ENCODE assay signal across 13 cellular contexts in genomic region chr18:48886520-48887293, GRCh38.
"Had no signal": no experiment of that assay in that cellular context is flagged by ENCODE, and none has a peak within 500 bp of the region (broad histone marks: within the 10 kb centered on the region; RNA-seq: fewer than 3 reads in every experiment).

No MANE protein-coding gene starts in this region.

- H3K36me3 Mint-ChIP-seq: activated CD8-positive, alpha-beta memory T cell treated with anti-CD3 and anti-CD28 coated beads, Interleukin-2, amount 10 ng/mL, durations not matched to agents 7 days and 5 days; naive thymus-derived CD4-positive, alpha-beta T cell had no signal

- H3K4me3 ChIP-seq: hepatocyte, mucosa of descending colon, right lobe of liver, SJCRH30, tibial nerve had no signal

- H3K27me3 ChIP-seq: hepatocyte, right lobe of liver, SJCRH30, tibial nerve had no signal

- H2AFZ ChIP-seq: hepatocyte had no signal

- H3K27ac ChIP-seq: right lobe of liver, SJCRH30, tibial nerve had no signal

- DNase-seq: activated CD4-positive, alpha-beta T cell treated with anti-CD3 and anti-CD28 coated beads, Interleukin-2, amount 50 U/mL, for 48 hours; activated CD8-positive, alpha-beta memory T cell treated with anti-CD3 and anti-CD28 coated beads, Interleukin-2, amount 10 ng/mL, durations not matched to agents 7 days and 5 days; activated gamma-delta T cell treated with Interleukin-2 at 50 U/mL for 16 hours; activated T-cell treated with anti-CD3 and anti-CD28 coated beads, Interleukin-2, amount 50 U/mL, for 1 hour; islet precursor cell; mucosa of descending colon; naive thymus-derived CD4-positive, alpha-beta T cell; occipital lobe; SJCRH30 had no signal

- H3K27me3 Mint-ChIP-seq: activated CD8-positive, alpha-beta memory T cell treated with anti-CD3 and anti-CD28 coated beads, Interleukin-2, amount 10 ng/mL, durations not matched to agents 7 days and 5 days had no signal

- H3K9me3 ChIP-seq: mucosa of descending colon, right lobe of liver, SJCRH30, tibial nerve had no signal

- H3K4me3 Mint-ChIP-seq: activated CD8-positive, alpha-beta memory T cell treated with anti-CD3 and anti-CD28 coated beads, Interleukin-2, amount 10 ng/mL, durations not matched to agents 7 days and 5 days; naive thymus-derived CD4-positive, alpha-beta T cell had no signal

- H3K36me3 ChIP-seq: right lobe of liver, SJCRH30, tibial nerve had no signal

- H3K27ac Mint-ChIP-seq: activated CD8-positive, alpha-beta memory T cell treated with anti-CD3 and anti-CD28 coated beads, Interleukin-2, amount 10 ng/mL, durations not matched to agents 7 days and 5 days had no signal

- H3K4me1 Mint-ChIP-seq: activated CD8-positive, alpha-beta memory T cell treated with anti-CD3 and anti-CD28 coated beads, Interleukin-2, amount 10 ng/mL, durations not matched to agents 7 days and 5 days had no signal

- ATAC-seq: activated CD8-positive, alpha-beta memory T cell treated with anti-CD3 and anti-CD28 coated beads, Interleukin-2, amount 10 ng/mL, durations not matched to agents 7 days and 5 days; esophagus mucosa; mucosa of descending colon; naive thymus-derived CD4-positive, alpha-beta T cell had no signal

- H3K4me2 ChIP-seq: hepatocyte had no signal

- H3K4me1 ChIP-seq: right lobe of liver had no signal

- H3K9me3 Mint-ChIP-seq: naive thymus-derived CD4-positive, alpha-beta T cell had no signal
